6 cellular contexts compared by ENCODE assay signal in genomic region chr18:10500038-10500437, GRCh38. TPM values are rescaled to one million over a fixed set of nuclear protein-coding genes. Genes with fewer than 3 reads are reported as not detected.
"Had no signal": no experiment of that assay in that cellular context is flagged by ENCODE, and none has a peak within 500 bp of the region (broad histone marks: within the 10 kb centered on the region; RNA-seq: fewer than 3 reads in every experiment).

No MANE protein-coding gene starts in this region.

- ATAC-seq: HepG2, K562 had no signal

- DNase-seq: IMR-90 had no signal

- H3K4me3 Mint-ChIP-seq: IgD-negative memory B cell had no signal

- H3K27ac Mint-ChIP-seq: IgD-negative memory B cell had no signal

RNA-seq across cellular contexts. Expression of gene APCDD1, which starts 45.6 kb away (rescaled TPM):
- total RNA-seq: HT-29, HT1080 had no signal
